ENCODE assay signal across 25 cellular contexts in the genomic region with DNA sequence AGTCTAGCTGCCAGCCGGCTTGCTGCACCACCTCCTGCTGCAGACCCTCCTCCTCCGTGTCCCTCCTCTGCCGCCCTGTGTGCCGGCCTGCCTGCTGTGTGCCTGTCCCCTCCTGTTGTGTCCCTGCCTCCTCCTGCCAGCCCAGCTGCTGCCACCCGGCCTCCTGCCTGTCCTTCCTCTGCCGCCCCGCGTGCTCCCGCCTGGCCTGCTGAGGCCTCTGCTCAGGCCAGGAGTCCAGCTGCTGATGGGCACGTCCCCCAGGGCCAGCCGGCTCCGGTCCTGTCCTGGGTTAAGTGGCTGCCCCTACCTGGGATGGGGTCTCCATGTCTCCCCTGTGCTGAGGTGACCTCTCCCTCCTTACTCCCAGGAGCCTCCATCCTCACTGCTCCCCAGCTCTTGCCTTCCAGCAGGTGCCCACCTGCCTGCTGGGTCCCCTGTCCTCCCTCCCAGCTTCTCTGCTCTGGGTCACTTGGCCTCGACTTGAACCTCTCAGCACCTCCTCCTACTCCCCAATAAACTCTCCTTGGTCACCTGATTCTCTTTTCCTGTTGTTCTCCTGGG. TPM values are rescaled to one million over a fixed set of nuclear protein-coding genes. Genes with fewer than 3 reads are reported as not detected.
DNase-seq lines count a peak whose midpoint lies in the region; TF ChIP-seq lines count a peak whose summit lies in the region.
"Had no signal": no experiment of that assay in that cellular context is flagged by ENCODE, and none has a peak within 500 bp of the region (broad histone marks: within the 10 kb centered on the region; RNA-seq: fewer than 3 reads in every experiment).

No MANE protein-coding gene starts in this region.

- TF ChIP-seq CTCF in esophagus muscularis mucosa (IDR thresholded peaks at IDR 0.05), result no peak
- TF ChIP-seq CTCF in osteocyte (IDR thresholded peaks at IDR 0.05), result no peak
- no peak for TF ChIP-seq CTCF in nephron progenitor cell (IDR thresholded peaks at IDR 0.05)

- H3K4me3 ChIP-seq in esophagus muscularis mucosa, result no peak overlapping the region
- H3K4me3 ChIP-seq: SJSA1 had no signal

- H3K4me1 ChIP-seq in esophagus muscularis mucosa, result no peaks in the 10 kb centered on the region
- H3K4me1 ChIP-seq: SJSA1 had no signal

- no peak overlapping the region for H3K4me3 Mint-ChIP-seq in T-helper 1 cell treated with Interleukin-12 subunit alpha and Interleukin-12 subunit beta and Interleukin-4 antibody, amounts not matched to agents 30 μg/mL and 1 μg/mL, for 36 hours
- H3K4me3 Mint-ChIP-seq in osteocyte (ENCODE audit: unreplicated experiment) (no peak overlapping the region), nephron progenitor cell (no peak overlapping the region)
- H3K4me3 Mint-ChIP-seq: B cell; CD8-positive, alpha-beta T cell had no signal

- peaks cover 7% of the 10 kb centered on the region for H3K27me3 Mint-ChIP-seq in T-helper 1 cell treated with Interleukin-12 subunit alpha and Interleukin-12 subunit beta and Interleukin-4 antibody, amounts not matched to agents 30 μg/mL and 1 μg/mL, for 36 hours (ENCODE audit: low read depth)
- peaks cover 2% of the 10 kb centered on the region for H3K27me3 Mint-ChIP-seq in osteocyte (ENCODE audit: unreplicated experiment)
- peaks cover 9% of the 10 kb centered on the region for H3K27me3 Mint-ChIP-seq in nephron progenitor cell (ENCODE audit: low read depth, poor library complexity)

- intact Hi-C loops in esophagus muscularis mucosa (cut with DNase I), result no loop called here

- no peak for TF ChIP-seq EP300 in esophagus muscularis mucosa (IDR thresholded peaks at IDR 0.05)

- H3K9me3 ChIP-seq in esophagus muscularis mucosa, result peaks cover 0 to 31% (median 23%) of the 10 kb centered on the region in 4 donors

- peaks cover 0 to 50% (median 0%) of the 10 kb centered on the region in 4 donors for H3K27me3 ChIP-seq in esophagus muscularis mucosa

- DNase-seq in T-helper 1 cell, result no peak
- DNase-seq in esophagus muscularis mucosa (ENCODE audit: extremely low spot score), result peak; percentile 68
- DNase-seq in osteocyte (ENCODE audit: extremely low spot score, unreplicated experiment), result peak; percentile 79
- DNase-seq in NCI-H2107 (lab: John Stamatoyannopoulos, UW), result no peak
- no peak for DNase-seq in nephron progenitor cell
- DNase-seq in NCI-H2196 (lab: John Stamatoyannopoulos, UW; ENCODE audit: unreplicated experiment), result no peak
- DNase-seq: Calu3; CD8-positive, alpha-beta T cell; DMS79 treated with DMSO at 0.1 percent for 48 hours; GF-D8; Kasumi-1; NCI-H1092 treated with DMSO at 0.1 percent for 48 hours; NCI-H1436; NCI-H187 treated with DMSO at 0.1 percent for 48 hours; NCI-H446; NCI-H524 treated with DMSO at 0.1 percent for 48 hours; NCI-H774 had no signal

- 88% methylated on average over 12 of the region's 13 CpGs for WGBS in esophagus muscularis mucosa

- peaks cover 6% of the 10 kb centered on the region for H3K4me1 Mint-ChIP-seq in T-helper 1 cell treated with Interleukin-12 subunit alpha and Interleukin-12 subunit beta and Interleukin-4 antibody, amounts not matched to agents 30 μg/mL and 1 μg/mL, for 36 hours (ENCODE audit: low read depth)
- H3K4me1 Mint-ChIP-seq in osteocyte (ENCODE audit: unreplicated experiment), result no peaks in the 10 kb centered on the region
- H3K4me1 Mint-ChIP-seq in nephron progenitor cell, result peaks cover 28% of the 10 kb centered on the region
- H3K4me1 Mint-ChIP-seq: B cell had no signal

- H3K27ac Mint-ChIP-seq in T-helper 1 cell treated with Interleukin-12 subunit alpha and Interleukin-12 subunit beta and Interleukin-4 antibody, amounts not matched to agents 30 μg/mL and 1 μg/mL, for 36 hours, result peak overlapping the region; percentile 49
- H3K27ac Mint-ChIP-seq in osteocyte (ENCODE audit: unreplicated experiment) (no peak overlapping the region), nephron progenitor cell (no peak overlapping the region)
- H3K27ac Mint-ChIP-seq: B cell; CD8-positive, alpha-beta T cell had no signal

- no peak overlapping the region for H3K27ac ChIP-seq in esophagus muscularis mucosa (replicated peaks in 1 of 4)
- H3K27ac ChIP-seq: 22Rv1, C4-2B, SJSA1 had no signal

- H3K36me3 ChIP-seq in esophagus muscularis mucosa, result no peaks in the 10 kb centered on the region
- H3K36me3 ChIP-seq: SJSA1 had no signal

- H3K36me3 Mint-ChIP-seq in T-helper 1 cell treated with Interleukin-12 subunit alpha and Interleukin-12 subunit beta and Interleukin-4 antibody, amounts not matched to agents 30 μg/mL and 1 μg/mL, for 36 hours (ENCODE audit: low read depth), result peaks cover 8% of the 10 kb centered on the region
- H3K36me3 Mint-ChIP-seq in osteocyte (ENCODE audit: unreplicated experiment) (no peaks in the 10 kb centered on the region), nephron progenitor cell (ENCODE audit: low read depth) (peaks cover 13% of the 10 kb centered on the region)
- H3K36me3 Mint-ChIP-seq: CD8-positive, alpha-beta T cell had no signal

- no peak for TF ChIP-seq POLR2A in esophagus muscularis mucosa (IDR thresholded peaks at IDR 0.05; ENCODE audit: low read depth)

- H3K9me3 Mint-ChIP-seq in T-helper 1 cell treated with Interleukin-12 subunit alpha and Interleukin-12 subunit beta and Interleukin-4 antibody, amounts not matched to agents 30 μg/mL and 1 μg/mL, for 36 hours, result peaks cover 34% of the 10 kb centered on the region
- H3K9me3 Mint-ChIP-seq in osteocyte (ENCODE audit: unreplicated experiment) (peaks cover 21% of the 10 kb centered on the region), nephron progenitor cell (peaks cover 42% of the 10 kb centered on the region)

RNA-seq across cellular contexts. Expression of gene KRTAP10-8, which starts 0.9 kb away (rescaled TPM):
- total RNA-seq in esophagus muscularis mucosa (not detected), osteocyte (not detected in 2 replicates)
- total RNA-seq: B cell; Calu3; CD8-positive, alpha-beta T cell; H4; HT-29; M059J; SJSA1 had no signal

RNA-seq across cellular contexts. Expression of gene KRTAP10-7, which starts 12.4 kb away (rescaled TPM):
- not detected for total RNA-seq in esophagus muscularis mucosa
- total RNA-seq in osteocyte, result not detected in 2 replicates
- total RNA-seq: B cell; Calu3; CD8-positive, alpha-beta T cell; H4; HT-29; M059J; SJSA1 had no signal

RNA-seq across cellular contexts. Expression of gene KRTAP10-9, which starts 14.1 kb away (rescaled TPM):
- total RNA-seq in esophagus muscularis mucosa, result not detected
- not detected in 2 replicates for total RNA-seq in osteocyte
- total RNA-seq: B cell; Calu3; CD8-positive, alpha-beta T cell; H4; HT-29; M059J; SJSA1 had no signal

RNA-seq across cellular contexts. Expression of gene KRTAP10-6, which starts 20.4 kb away (rescaled TPM):
- total RNA-seq in esophagus muscularis mucosa, result not detected
- not detected in 2 replicates for total RNA-seq in osteocyte
- total RNA-seq: B cell; Calu3; CD8-positive, alpha-beta T cell; H4; HT-29; M059J; SJSA1 had no signal

RNA-seq across cellular contexts. Expression of gene KRTAP10-10, which starts 24.4 kb away (rescaled TPM):
- total RNA-seq in esophagus muscularis mucosa (not detected), osteocyte (not detected in 2 replicates)
- total RNA-seq: B cell; Calu3; CD8-positive, alpha-beta T cell; H4; HT-29; M059J; SJSA1 had no signal

Comparison
In these comparisons a context has a peak if more than half of its experiments do, and no peak if none do; other contexts are left out.
1. DNase-seq: peak in esophagus muscularis mucosa (single experiment) and osteocyte (single experiment); none in T-helper 1 cell (0 of 5), NCI-H2107 (single experiment), nephron progenitor cell (single experiment) and NCI-H2196 (single experiment).